8 cellular contexts compared by ENCODE assay signal in the genomic region with DNA sequence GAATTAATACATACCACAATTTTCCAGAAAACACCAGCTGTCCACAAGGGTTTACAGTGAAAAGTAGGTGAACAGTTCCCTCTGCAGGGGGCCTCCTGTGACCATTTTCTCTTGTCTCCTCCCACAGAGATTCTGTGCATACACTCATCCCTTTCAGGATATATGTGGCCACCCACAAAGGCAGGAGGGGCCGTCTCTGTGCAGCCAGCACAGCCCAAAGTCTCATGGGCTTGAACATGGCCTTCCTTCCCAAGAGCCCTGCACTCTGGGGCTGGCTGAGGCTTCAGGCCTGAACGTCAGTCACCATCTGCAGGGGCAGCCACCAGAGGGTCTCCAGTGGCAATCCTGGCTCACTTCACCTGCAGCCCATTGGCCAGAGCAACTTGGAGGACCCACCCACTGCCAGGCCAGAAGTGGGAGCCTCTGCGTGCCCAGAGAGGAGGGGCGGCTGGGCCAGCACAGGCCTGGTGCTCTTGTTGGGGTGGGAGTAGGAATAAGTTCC. TPM values are rescaled to one million over a fixed set of nuclear protein-coding genes. Genes with fewer than 3 reads are reported as not detected.
A peak's percentile ranks its signal among the peaks of the same experiment; 100 is the strongest.
DNase-seq lines count a peak whose midpoint lies in the region; ATAC-seq, FAIRE-seq and TF ChIP-seq lines count a peak whose summit lies in the region.
"Had no signal": no experiment of that assay in that cellular context is flagged by ENCODE, and none has a peak within 500 bp of the region (broad histone marks: within the 10 kb centered on the region; RNA-seq: fewer than 3 reads in every experiment).

No MANE protein-coding gene starts in this region.

- DNase-seq in GM23338 (ENCODE audit: low spot score) (peak; percentile 68), NCI-H69 (lab: John Stamatoyannopoulos, UW) (peak; percentile 72), brain microvascular endothelial cell (peak; percentile 56), retina (peak; percentile 77), NCI-H774 (lab: John Stamatoyannopoulos, UW) (no peak), kidney (no peak)

- TF ChIP-seq CTCF in GM23338 (conservative IDR thresholded peaks at IDR 0.05; ENCODE audit: low read depth in 2 of 2) (no peak; a peak in 1 of 4 replicates), brain microvascular endothelial cell (IDR thresholded peaks at IDR 0.05; ENCODE audit: low read depth, low read length, missing control alignments) (no peak), kidney (IDR thresholded peaks at IDR 0.05; ENCODE audit: borderline replicate concordance, extremely low read depth, insufficient read depth) (no peak)

- H3K4me3 Mint-ChIP-seq in GM23338, result no peak overlapping the region
- H3K4me3 Mint-ChIP-seq: dendritic cell treated with granulocyte-macrophage colony-stimulating factor and Interleukin-4, amounts not matched to agents 40 ng/mL and 50 ng/mL, for 4 days had no signal

- no peak overlapping the region for H3K4me2 ChIP-seq in GM23338

- no peak for FAIRE-seq in kidney (lab: Jason Lieb, UNC)

- H3K9me2 ChIP-seq in GM23338 (ENCODE audit: insufficient read depth), result no peaks in the 10 kb centered on the region

- H2AFZ ChIP-seq in GM23338, result no peak overlapping the region

- no peaks in the 10 kb centered on the region for H3K79me2 ChIP-seq in GM23338 (replicated peaks; ENCODE audit: insufficient read depth)

- H3K27me3 ChIP-seq in GM23338 (ENCODE audit: insufficient read depth), result peaks cover 6% of the 10 kb centered on the region; the same call in 1 of the 2 replicates
- no peaks in the 10 kb centered on the region for H3K27me3 ChIP-seq in brain microvascular endothelial cell (replicated peaks)

- H3K27ac ChIP-seq in GM23338 (ENCODE audit: low read depth), result no peak overlapping the region
- no peak overlapping the region for H3K27ac ChIP-seq in brain microvascular endothelial cell
- no peak overlapping the region for H3K27ac ChIP-seq in kidney (ENCODE audit: low read depth in 2 of 2, low read length in 2 of 2)

- peaks cover 3% of the 10 kb centered on the region; the same call in 2 of the 3 replicates for H3K36me3 Mint-ChIP-seq in GM23338 (ENCODE audit: low read depth)

- peaks cover 16% of the 10 kb centered on the region; the same call in 1 of the 2 replicates for H3F3A ChIP-seq in GM23338 (replicated peaks; ENCODE audit: low read depth)

- H3K9ac ChIP-seq in kidney (ENCODE audit: low read length in 2 of 2), result no peak overlapping the region

- no peak overlapping the region for H3K4me3 ChIP-seq in GM23338
- H3K4me3 ChIP-seq in brain microvascular endothelial cell (ENCODE audit: low read depth, low read length), result no peak overlapping the region
- no peak overlapping the region for H3K4me3 ChIP-seq in kidney (ENCODE audit: low read length in 2 of 2)

- ATAC-seq in GM23338, result peak; percentile 54
- ATAC-seq in GM21423 (IDR thresholded peaks at IDR 0.05; ENCODE audit: unreplicated experiment), result no peak

- H3K27ac Mint-ChIP-seq in GM23338, result no peak overlapping the region
- H3K27ac Mint-ChIP-seq: dendritic cell treated with granulocyte-macrophage colony-stimulating factor and Interleukin-4, amounts not matched to agents 40 ng/mL and 50 ng/mL, for 4 days had no signal

- intact Hi-C loops in kidney (cut with DNase I), result no loop called here

- no peaks in the 10 kb centered on the region for H4K20me1 ChIP-seq in GM23338 (replicated peaks; ENCODE audit: insufficient read depth)

- peaks cover 23% of the 10 kb centered on the region for H3K4me1 Mint-ChIP-seq in GM23338

- H3K27me3 Mint-ChIP-seq in GM23338 (ENCODE audit: insufficient read depth, low read depth, poor library complexity), result peaks cover 30% of the 10 kb centered on the region

- in situ Hi-C loops in brain microvascular endothelial cell (cut with HindIII; ENCODE audit: low pct_ligation_motif_present, low sequenced_read_pairs), result no loop called here

- H3K36me3 ChIP-seq in GM23338 (ENCODE audit: insufficient read depth) (no peaks in the 10 kb centered on the region), brain microvascular endothelial cell (replicated peaks) (no peaks in the 10 kb centered on the region), kidney (ENCODE audit: control insufficient read depth in 1 of 2, insufficient read depth in 2 of 2, low read length in 2 of 2) (peaks cover 0 to under 1% of the 10 kb centered on the region in 2 donors)

- H3K9me3 ChIP-seq in kidney (ENCODE audit: control insufficient read depth in 1 of 2, low read length in 2 of 2), result no peaks in the 10 kb centered on the region

- H3K4me1 ChIP-seq in GM23338 (ENCODE audit: insufficient read depth) (peaks cover 15% of the 10 kb centered on the region), kidney (ENCODE audit: control insufficient read depth in 1 of 2, insufficient read depth in 1 of 2, low read depth in 1 of 2, low read length in 2 of 2) (peaks cover 2 to 3% of the 10 kb centered on the region in 2 donors)

- no peaks in the 10 kb centered on the region for H3K9me3 Mint-ChIP-seq in GM23338
- H3K9me3 Mint-ChIP-seq: dendritic cell treated with granulocyte-macrophage colony-stimulating factor and Interleukin-4, amounts not matched to agents 40 ng/mL and 50 ng/mL, for 4 days had no signal

TF ChIP-seq in GM23338, 12 proteins besides CTCF, POLR2A, EP300 and RAD21 (continues in another document):
- TF ChIP-seq, protein P1, sequence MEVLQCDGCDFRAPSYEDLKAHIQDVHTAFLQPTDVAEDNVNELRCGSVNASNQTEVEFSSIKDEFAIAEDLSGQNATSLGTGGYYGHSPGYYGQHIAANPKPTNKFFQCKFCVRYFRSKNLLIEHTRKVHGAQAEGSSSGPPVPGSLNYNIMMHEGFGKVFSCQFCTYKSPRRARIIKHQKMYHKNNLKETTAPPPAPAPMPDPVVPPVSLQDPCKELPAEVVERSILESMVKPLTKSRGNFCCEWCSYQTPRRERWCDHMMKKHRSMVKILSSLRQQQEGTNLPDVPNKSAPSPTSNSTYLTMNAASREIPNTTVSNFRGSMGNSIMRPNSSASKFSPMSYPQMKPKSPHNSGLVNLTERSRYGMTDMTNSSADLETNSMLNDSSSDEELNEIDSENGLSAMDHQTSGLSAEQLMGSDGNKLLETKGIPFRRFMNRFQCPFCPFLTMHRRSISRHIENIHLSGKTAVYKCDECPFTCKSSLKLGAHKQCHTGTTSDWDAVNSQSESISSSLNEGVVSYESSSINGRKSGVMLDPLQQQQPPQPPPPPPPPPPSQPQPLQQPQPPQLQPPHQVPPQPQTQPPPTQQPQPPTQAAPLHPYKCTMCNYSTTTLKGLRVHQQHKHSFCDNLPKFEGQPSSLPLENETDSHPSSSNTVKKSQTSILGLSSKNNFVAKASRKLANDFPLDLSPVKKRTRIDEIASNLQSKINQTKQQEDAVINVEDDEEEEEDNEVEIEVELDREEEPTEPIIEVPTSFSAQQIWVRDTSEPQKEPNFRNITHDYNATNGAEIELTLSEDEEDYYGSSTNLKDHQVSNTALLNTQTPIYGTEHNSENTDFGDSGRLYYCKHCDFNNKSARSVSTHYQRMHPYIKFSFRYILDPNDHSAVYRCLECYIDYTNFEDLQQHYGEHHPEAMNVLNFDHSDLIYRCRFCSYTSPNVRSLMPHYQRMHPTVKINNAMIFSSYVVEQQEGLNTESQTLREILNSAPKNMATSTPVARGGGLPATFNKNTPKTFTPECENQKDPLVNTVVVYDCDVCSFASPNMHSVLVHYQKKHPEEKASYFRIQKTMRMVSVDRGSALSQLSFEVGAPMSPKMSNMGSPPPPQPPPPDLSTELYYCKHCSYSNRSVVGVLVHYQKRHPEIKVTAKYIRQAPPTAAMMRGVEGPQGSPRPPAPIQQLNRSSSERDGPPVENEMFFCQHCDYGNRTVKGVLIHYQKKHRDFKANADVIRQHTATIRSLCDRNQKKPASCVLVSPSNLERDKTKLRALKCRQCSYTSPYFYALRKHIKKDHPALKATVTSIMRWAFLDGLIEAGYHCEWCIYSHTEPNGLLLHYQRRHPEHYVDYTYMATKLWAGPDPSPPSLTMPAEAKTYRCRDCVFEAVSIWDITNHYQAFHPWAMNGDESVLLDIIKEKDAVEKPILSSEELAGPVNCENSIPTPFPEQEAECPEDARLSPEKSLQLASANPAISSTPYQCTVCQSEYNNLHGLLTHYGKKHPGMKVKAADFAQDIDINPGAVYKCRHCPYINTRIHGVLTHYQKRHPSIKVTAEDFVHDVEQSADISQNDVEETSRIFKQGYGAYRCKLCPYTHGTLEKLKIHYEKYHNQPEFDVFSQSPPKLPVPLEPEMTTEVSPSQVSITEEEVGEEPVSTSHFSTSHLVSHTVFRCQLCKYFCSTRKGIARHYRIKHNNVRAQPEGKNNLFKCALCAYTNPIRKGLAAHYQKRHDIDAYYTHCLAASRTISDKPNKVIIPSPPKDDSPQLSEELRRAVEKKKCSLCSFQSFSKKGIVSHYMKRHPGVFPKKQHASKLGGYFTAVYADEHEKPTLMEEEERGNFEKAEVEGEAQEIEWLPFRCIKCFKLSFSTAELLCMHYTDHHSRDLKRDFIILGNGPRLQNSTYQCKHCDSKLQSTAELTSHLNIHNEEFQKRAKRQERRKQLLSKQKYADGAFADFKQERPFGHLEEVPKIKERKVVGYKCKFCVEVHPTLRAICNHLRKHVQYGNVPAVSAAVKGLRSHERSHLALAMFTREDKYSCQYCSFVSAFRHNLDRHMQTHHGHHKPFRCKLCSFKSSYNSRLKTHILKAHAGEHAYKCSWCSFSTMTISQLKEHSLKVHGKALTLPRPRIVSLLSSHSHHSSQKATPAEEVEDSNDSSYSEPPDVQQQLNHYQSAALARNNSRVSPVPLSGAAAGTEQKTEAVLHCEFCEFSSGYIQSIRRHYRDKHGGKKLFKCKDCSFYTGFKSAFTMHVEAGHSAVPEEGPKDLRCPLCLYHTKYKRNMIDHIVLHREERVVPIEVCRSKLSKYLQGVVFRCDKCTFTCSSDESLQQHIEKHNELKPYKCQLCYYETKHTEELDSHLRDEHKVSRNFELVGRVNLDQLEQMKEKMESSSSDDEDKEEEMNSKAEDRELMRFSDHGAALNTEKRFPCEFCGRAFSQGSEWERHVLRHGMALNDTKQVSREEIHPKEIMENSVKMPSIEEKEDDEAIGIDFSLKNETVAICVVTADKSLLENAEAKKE (CRISPR knock-in tag; IDR thresholded peaks at IDR 0.05), result no peak

RNA-seq across cellular contexts. Expression of a gene that starts 25.2 kb away (rescaled TPM):
- total RNA-seq in GM23338 (2014; rRNA removed; shearing (Covaris generic)), result 59.3 and 59.5 TPM in 2 replicates
- polyA plus RNA-seq in GM23338 (2016; fragmentation: Nextera tagmentation; extraction: Ambion mirVana) (38.0 and 38.9 TPM in 2 replicates), kidney (ENCODE audit: insufficient read depth, low read depth, low replicate concordance) (37.1 TPM)
- total RNA-seq in kidney, result 23.9 TPM

RNA-seq across cellular contexts. Expression of a gene that starts 49.3 kb away (rescaled TPM):
- 5.7 and 7.3 TPM in 2 replicates for total RNA-seq in GM23338 (2014; rRNA removed; shearing (Covaris generic))
- polyA plus RNA-seq in GM23338 (2016; fragmentation: Nextera tagmentation; extraction: Ambion mirVana) (7.3 and 7.6 TPM in 2 replicates), kidney (ENCODE audit: insufficient read depth, low read depth, low replicate concordance) (70.7 TPM)
- 9.7 TPM for total RNA-seq in kidney

RNA-seq across cellular contexts. Expression of a gene that starts 57.0 kb away (rescaled TPM):
- 3.0 and 8.3 TPM in 2 replicates for total RNA-seq in GM23338 (2014; rRNA removed; shearing (Covaris generic))
- polyA plus RNA-seq in GM23338 (2016; fragmentation: Nextera tagmentation; extraction: Ambion mirVana) (7.4 and 8.1 TPM in 2 replicates), kidney (ENCODE audit: insufficient read depth, low read depth, low replicate concordance) (0.47 TPM)
- total RNA-seq in kidney, result 3.4 TPM

Comparison
In these comparisons a context has a peak if more than half of its experiments do, and no peak if none do; other contexts are left out.
1. DNase-seq: peak in GM23338 (single experiment), NCI-H69 (single experiment), brain microvascular endothelial cell (single experiment) and retina (single experiment); none in NCI-H774 (single experiment) and kidney (single experiment).